Comparison of ENCODE assay signal across 9 cellular contexts in genomic region chr3:122305818-122306621, GRCh38. TPM values are rescaled to one million over a fixed set of nuclear protein-coding genes. Genes with fewer than 3 reads are reported as not detected.
DNase-seq lines count a peak whose midpoint lies in the region; ATAC-seq and TF ChIP-seq lines count a peak whose summit lies in the region.
"Had no signal": no experiment of that assay in that cellular context is flagged by ENCODE, and none has a peak within 500 bp of the region (broad histone marks: within the 10 kb centered on the region; RNA-seq: fewer than 3 reads in every experiment).

No MANE protein-coding gene starts in this region.

- no peaks in the 10 kb centered on the region for H3K27me3 ChIP-seq in psoas muscle (ENCODE audit: insufficient read depth in 3 of 3, low read length in 2 of 3)

- DNase-seq in NCI-H2107 treated with DMSO at 0.1 percent for 48 hours (lab: John Stamatoyannopoulos, UW; ENCODE audit: unreplicated experiment) (peak; percentile 5), NCI-H2107 (lab: John Stamatoyannopoulos, UW) (no peak), HFFc6 (no peak), mucosa of descending colon (peak in 2 of 3 donors; percentile 67 to 72), psoas muscle (no peak), cerebellar nuclear complex (lab: John Stamatoyannopoulos, UW) (no peak)

- H3K4me3 ChIP-seq in mucosa of descending colon (no peak overlapping the region), psoas muscle (no peak overlapping the region)
- H3K4me3 ChIP-seq: HAP-1 had no signal

- no peak overlapping the region for H3K4me3 Mint-ChIP-seq in HFFc6

- intact Hi-C loops in mucosa of descending colon (cut with DNase I, micrococcal nuclease) (loop anchor here in 1 of 2 donors (5.0 kb wide), 1 partner anchor 51 kb away; no protein-coding TSS in a partner anchor), psoas muscle (cut with DNase I) (no loop called here)

- H3K36me3 ChIP-seq in mucosa of descending colon (ENCODE audit: low read depth) (no peaks in the 10 kb centered on the region), psoas muscle (ENCODE audit: insufficient read depth in 1 of 2, low read depth in 1 of 2) (no peaks in the 10 kb centered on the region)
- H3K36me3 ChIP-seq: HAP-1 had no signal

- ATAC-seq in mucosa of descending colon (peak; percentile 83), psoas muscle (no peak), GM21447 (IDR thresholded peaks at IDR 0.05; ENCODE audit: unreplicated experiment) (no peak)

- 0 out of 2 replicates have a peak, but pooled peaks have one; percentile 15 for TF ChIP-seq CTCF in HFFc6 (IDR thresholded peaks at IDR 0.05)
- TF ChIP-seq CTCF in VCaP (conservative IDR thresholded peaks at IDR 0.05), result peak; percentile 73
- no peak for TF ChIP-seq CTCF in mucosa of descending colon (IDR thresholded peaks at IDR 0.05)
- TF ChIP-seq CTCF in psoas muscle (IDR thresholded peaks at IDR 0.05), result no peak

- H3K4me1 ChIP-seq in mucosa of descending colon (ENCODE audit: low read depth) (peaks cover 31% of the 10 kb centered on the region), psoas muscle (no peaks in the 10 kb centered on the region)
- H3K4me1 ChIP-seq: HAP-1 had no signal

- H3K9me3 ChIP-seq in mucosa of descending colon (no peaks in the 10 kb centered on the region), psoas muscle (no peaks in the 10 kb centered on the region)
- H3K9me3 ChIP-seq: HAP-1 had no signal

- H3K27me3 Mint-ChIP-seq in HFFc6 (ENCODE audit: insufficient read depth), result peaks cover 8% of the 10 kb centered on the region

- H3K36me3 Mint-ChIP-seq in HFFc6 (ENCODE audit: low read depth), result no peaks in the 10 kb centered on the region

- H3K27ac ChIP-seq in VCaP, result peak overlapping the region; percentile 48
- H3K27ac ChIP-seq in psoas muscle, result no peak overlapping the region

- H3K27ac Mint-ChIP-seq in HFFc6, result no peak overlapping the region

- no peaks in the 10 kb centered on the region for H3K4me1 Mint-ChIP-seq in HFFc6 (ENCODE audit: low read depth)

- no peaks in the 10 kb centered on the region for H3K9me3 Mint-ChIP-seq in HFFc6

- 15 to 22% (median 21%) methylated on average over 3 of the region's 3 CpGs for WGBS in psoas muscle, 3 donors

RNA-seq across cellular contexts. Expression of gene CSTA, which starts 19.0 kb away (rescaled TPM):
- total RNA-seq in HFFc6 (2021; fragmentation: NEBNext Ultra II Directional; extraction: Animal tissue kit (Norgen Biotek cat#: 25700)), result under 1 TPM; 0.29 to 0.88 (median 0.49) TPM
- 1 to 10 TPM in 2 of 3 donors, under 1 TPM in 1; 0.96 to 1.8 (median 1.5) TPM for total RNA-seq in mucosa of descending colon
- total RNA-seq in psoas muscle, result under 1 TPM; 0.40 to 0.84 (median 0.81) TPM
- 1 to 10 TPM in 2 of 3 donors, under 1 TPM in 1; 0.67 to 3.3 (median 2.1) TPM for polyA plus RNA-seq in psoas muscle

Comparison
In these comparisons a context has a peak if more than half of its experiments do, and no peak if none do; other contexts are left out.
1. DNase-seq: peak in NCI-H2107 treated with DMSO at 0.1 percent for 48 hours (single experiment) and mucosa of descending colon (2 of 3); none in NCI-H2107 (single experiment), HFFc6 (single experiment), psoas muscle (0 of 2) and cerebellar nuclear complex (0 of 2).
2. CTCF ChIP-seq: peak in HFFc6 (single experiment) and VCaP (single experiment); none in mucosa of descending colon (single experiment) and psoas muscle (single experiment).